In genomic region chr5:18101532-18101931, GRCh38 we compare ENCODE assay signal across 8 cellular contexts.
"Had no signal": no experiment of that assay in that cellular context is flagged by ENCODE, and none has a peak within 500 bp of the region (broad histone marks: within the 10 kb centered on the region; RNA-seq: fewer than 3 reads in every experiment).

No MANE protein-coding gene starts in this region.

- ATAC-seq: GM12878 had no signal

- DNase-seq: GDM1, GF-D8 had no signal

- H3K4me3 ChIP-seq: GM12878 had no signal

- FAIRE-seq: G401.6, GM12878, GM12891, GM12892, GM18507, GM19239 had no signal
